ENCODE assay signal across 12 cellular contexts in genomic region chr4:99893029-99893428, GRCh38. TPM values are rescaled to one million over a fixed set of nuclear protein-coding genes. Genes with fewer than 3 reads are reported as not detected.
DNase-seq lines count a peak whose midpoint lies in the region; TF ChIP-seq lines count a peak whose summit lies in the region.
"Had no signal": no experiment of that assay in that cellular context is flagged by ENCODE, and none has a peak within 500 bp of the region (broad histone marks: within the 10 kb centered on the region; RNA-seq: fewer than 3 reads in every experiment).

No MANE protein-coding gene starts in this region.

- TF ChIP-seq POLR2A in breast epithelium (IDR thresholded peaks at IDR 0.05): no peak

- H3K4me1 ChIP-seq in HUES48 (ENCODE audit: control insufficient read depth, insufficient read depth, low read length) (peaks cover 4% of the 10 kb centered on the region; the same call in 1 of the 2 replicates), breast epithelium (no peaks in the 10 kb centered on the region), mucosa of stomach (ENCODE audit: control insufficient read depth, insufficient read depth, low read length) (peaks cover 9% of the 10 kb centered on the region)

- H3K4me3 ChIP-seq in AG04449 (ENCODE audit: low read depth, low read length) (peak overlapping the region; percentile 84), HUES48 (ENCODE audit: low read depth, low read length) (peak overlapping the region; percentile 99), breast epithelium (peak overlapping the region; percentile 81 to 88 (median 83)), mucosa of stomach (ENCODE audit: low read length) (no peak overlapping the region)

- H3K9me3 ChIP-seq in HUES48 (ENCODE audit: control insufficient read depth, insufficient read depth, low read length) (no peaks in the 10 kb centered on the region), breast epithelium (no peaks in the 10 kb centered on the region), mucosa of stomach (ENCODE audit: control insufficient read depth, low read length) (no peaks in the 10 kb centered on the region)
- H3K9me3 ChIP-seq: pancreas had no signal

- no peak for DNase-seq in AG04449 (ENCODE audit: low read depth, low spot score)
- DNase-seq in breast epithelium (ENCODE audit: low spot score in 2 of 2): no peak
- no peak for DNase-seq in glomerular visceral epithelial cell (ENCODE audit: extremely low spot score)
- no peak for DNase-seq in mesenteric fat pad (ENCODE audit: low spot score)
- no peak for DNase-seq in SIG-M5 (lab: John Stamatoyannopoulos, UW)
- DNase-seq in NCI-H510A (lab: John Stamatoyannopoulos, UW): no peak
- DNase-seq: anterior cingulate cortex, GDM1, NCI-H446, pancreas had no signal

- TF ChIP-seq CTCF in AG04449 (IDR thresholded peaks at IDR 0.05; ENCODE audit: insufficient read depth, low read length, missing control alignments) (no peak), breast epithelium (IDR thresholded peaks at IDR 0.05) (no peak)

- CTCF ChIA-PET in AG04449 (lab: Yijun Ruan, JAX): no interaction called here

- POLR2A ChIA-PET in AG04449 (lab: Yijun Ruan, JAX): no interaction called here

- H3K27ac ChIP-seq in HUES48 (ENCODE audit: low read depth, low read length) (no peak overlapping the region), breast epithelium (no peak overlapping the region)

- H3K36me3 ChIP-seq in HUES48 (ENCODE audit: control insufficient read depth, insufficient read depth, low read length) (0 out of 2 replicates have a peak, but pooled peaks cover 6% of the 10 kb centered on the region), breast epithelium (peaks cover 4% of the 10 kb centered on the region), mucosa of stomach (ENCODE audit: control insufficient read depth, insufficient read depth, low read length) (no peaks in the 10 kb centered on the region)
- H3K36me3 ChIP-seq: pancreas had no signal

- intact Hi-C loops in breast epithelium (cut with DNase I; ENCODE audit: low total_unique reads): no loop called here

- no peaks in the 10 kb centered on the region for H3K27me3 ChIP-seq in HUES48 (ENCODE audit: control insufficient read depth, insufficient read depth, low read length)
- H3K27me3 ChIP-seq in breast epithelium: no peaks in the 10 kb centered on the region
- H3K27me3 ChIP-seq in mucosa of stomach (ENCODE audit: control insufficient read depth, insufficient read depth, low read length): no peaks in the 10 kb centered on the region
- H3K27me3 ChIP-seq: pancreas had no signal

- no peak overlapping the region for H3K9ac ChIP-seq in HUES48 (ENCODE audit: low read depth, low read length)
- peak overlapping the region; percentile 98 for H3K9ac ChIP-seq in mucosa of stomach (ENCODE audit: low read length)

RNA-seq across cellular contexts. Expression of gene LAMTOR3, which starts 1.2 kb away (rescaled TPM):
- total RNA-seq in breast epithelium (10 to 100 TPM; 40.6 to 79.3 (median 44.0) TPM), mesenteric fat pad (31.5 TPM)

RNA-seq across cellular contexts. Expression of gene DNAJB14, which starts 53.4 kb away (rescaled TPM):
- total RNA-seq in breast epithelium (10 to 100 TPM; 33.4 to 46.4 (median 37.4) TPM), mesenteric fat pad (45.6 TPM)

RNA-seq across cellular contexts. Expression of gene H2AZ1, which starts 57.0 kb away (rescaled TPM):
- 100 to 1,000 TPM; 114 to 166 (median 125) TPM for total RNA-seq in breast epithelium
- total RNA-seq in mesenteric fat pad: 99.2 TPM
